ENCODE assay signal across 20 cellular contexts in the genomic region with DNA sequence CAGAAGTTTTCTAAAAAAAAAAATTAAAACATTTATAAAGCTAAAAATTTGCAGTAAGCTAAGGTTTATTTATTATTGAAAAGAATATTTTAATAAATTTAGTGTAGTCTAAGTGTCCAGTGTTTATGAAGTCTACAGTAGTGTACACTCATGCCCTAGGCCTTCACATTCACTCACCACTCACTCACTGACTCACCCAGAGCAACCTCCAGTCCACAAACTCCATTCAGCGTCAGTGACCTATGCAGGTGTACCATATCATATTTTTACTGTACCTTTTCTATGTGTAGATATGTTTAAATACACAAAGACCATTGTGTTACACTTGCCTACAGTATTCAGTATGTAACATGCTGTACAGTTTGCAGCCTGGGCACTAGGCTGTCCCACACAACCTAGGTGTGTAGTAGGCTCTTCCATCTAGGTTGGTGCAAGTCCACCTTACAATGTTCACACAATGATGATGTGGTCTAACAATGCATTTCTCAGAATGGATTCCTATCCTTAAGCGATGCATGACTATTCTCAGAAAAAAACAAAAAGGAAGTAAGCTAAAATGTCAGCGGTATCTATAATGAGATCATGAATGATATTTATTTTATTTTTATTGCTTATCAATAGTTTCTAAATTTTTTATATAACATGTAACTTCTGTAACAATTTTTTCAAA.
A peak's percentile ranks its signal among the peaks of the same experiment; 100 is the strongest.
DNase-seq lines count a peak whose midpoint lies in the region; ATAC-seq and TF ChIP-seq lines count a peak whose summit lies in the region.
"Had no signal": no experiment of that assay in that cellular context is flagged by ENCODE, and none has a peak within 500 bp of the region (broad histone marks: within the 10 kb centered on the region; RNA-seq: fewer than 3 reads in every experiment).

No MANE protein-coding gene starts in this region.

- no peaks in the 10 kb centered on the region for H3K27me3 Mint-ChIP-seq in MCF 10A (ENCODE audit: insufficient read depth, unreplicated experiment)
- H3K27me3 Mint-ChIP-seq in naive thymus-derived CD4-positive, alpha-beta T cell = peaks cover 2 to 22% (median 12%) of the 10 kb centered on the region in 5 donors

- no peaks in the 10 kb centered on the region for H3K36me3 Mint-ChIP-seq in MCF 10A (ENCODE audit: insufficient read depth, unreplicated experiment)
- no peaks in the 10 kb centered on the region for H3K36me3 Mint-ChIP-seq in naive thymus-derived CD4-positive, alpha-beta T cell
- H3K36me3 Mint-ChIP-seq: CD14-positive monocyte; CD4-positive, alpha-beta memory T cell; IgD-negative memory B cell had no signal

- H3K4me2 ChIP-seq in mammary epithelial cell (ENCODE audit: insufficient read depth, low read depth, low read length) = no peak overlapping the region
- H3K4me2 ChIP-seq: BLaER1 had no signal

- dilution Hi-C loops in mammary epithelial cell (cut with HindIII; ENCODE audit: low sequenced_read_pairs) = no loop called here

- H3K27me3 ChIP-seq in mammary epithelial cell (ENCODE audit: insufficient read depth, low read length) = no peaks in the 10 kb centered on the region
- H3K27me3 ChIP-seq in naive thymus-derived CD4-positive, alpha-beta T cell (ENCODE audit: control insufficient read depth in 2 of 2, insufficient read depth in 2 of 2, low read length in 2 of 2) = no peaks in the 10 kb centered on the region
- H3K27me3 ChIP-seq in MG63 = no peaks in the 10 kb centered on the region
- H3K27me3 ChIP-seq: BLaER1 had no signal

- H4K20me1 ChIP-seq in mammary epithelial cell (ENCODE audit: insufficient read depth, low read length) = no peaks in the 10 kb centered on the region
- H4K20me1 ChIP-seq: BLaER1 had no signal

- no peaks in the 10 kb centered on the region for H3K79me2 ChIP-seq in mammary epithelial cell (ENCODE audit: insufficient read depth, low read length)

- DNase-seq in mammary epithelial cell = peak; percentile 42
- no peak for DNase-seq in MCF 10A (ENCODE audit: unreplicated experiment)
- DNase-seq in astrocyte of the spinal cord (ENCODE audit: low read depth, low spot score) = peak; percentile 26
- DNase-seq in kidney glomerular epithelial cell (lab: John Stamatoyannopoulos, UW) = peak; percentile 54
- DNase-seq in 8988T = no peak
- DNase-seq in naive thymus-derived CD4-positive, alpha-beta T cell = no peak
- no peak for DNase-seq in MG63
- DNase-seq: CD4-positive, alpha-beta memory T cell; DMS153; DMS79; GF-D8; GM23248 had no signal

- in situ Hi-C loops in mammary epithelial cell (cut with MboI; ENCODE audit: low sequenced_read_pairs in 2 of 2) (no loop called here), astrocyte of the spinal cord (cut with HindIII; ENCODE audit: low sequenced_read_pairs) (no loop called here)

- H3K4me1 ChIP-seq in mammary epithelial cell (ENCODE audit: insufficient read depth, low read length) = no peaks in the 10 kb centered on the region
- H3K4me1 ChIP-seq in naive thymus-derived CD4-positive, alpha-beta T cell (ENCODE audit: control insufficient read depth in 2 of 2, insufficient read depth in 2 of 2, low read length in 2 of 2) = no peaks in the 10 kb centered on the region
- H3K4me1 ChIP-seq: BLaER1, HAP-1 had no signal

- peaks cover 11% of the 10 kb centered on the region for H3K4me1 Mint-ChIP-seq in MCF 10A (ENCODE audit: insufficient read depth, unreplicated experiment)
- H3K4me1 Mint-ChIP-seq in naive thymus-derived CD4-positive, alpha-beta T cell = peaks cover 0 to 1% (median 0%) of the 10 kb centered on the region in 7 donors
- H3K4me1 Mint-ChIP-seq: CD14-positive monocyte; CD4-positive, alpha-beta memory T cell; IgD-negative memory B cell had no signal

- H3K4me3 Mint-ChIP-seq in MCF 10A (ENCODE audit: unreplicated experiment) = no peak overlapping the region
- no peak overlapping the region for H3K4me3 Mint-ChIP-seq in naive thymus-derived CD4-positive, alpha-beta T cell
- H3K4me3 Mint-ChIP-seq: CD14-positive monocyte; CD4-positive, alpha-beta memory T cell; IgD-negative memory B cell had no signal

- H2AFZ ChIP-seq in mammary epithelial cell (ENCODE audit: low read depth, low read length) = no peak overlapping the region
- H2AFZ ChIP-seq: GM23248 had no signal

- no TSS peak for BruUV-seq in mammary epithelial cell (replicated peaks; lab: Mats Ljungman, UMichigan)
- BruUV-seq in MCF 10A (replicated peaks; lab: Mats Ljungman, UMichigan) = no TSS peak

- H3K27ac ChIP-seq in mammary epithelial cell (ENCODE audit: insufficient read depth, low read depth, low read length) = no peak overlapping the region
- no peak overlapping the region for H3K27ac ChIP-seq in naive thymus-derived CD4-positive, alpha-beta T cell (ENCODE audit: low read depth, low read length)
- H3K27ac ChIP-seq: 22Rv1, BLaER1, GM23248, HL-60 had no signal

- no peak overlapping the region for H3K9ac ChIP-seq in mammary epithelial cell (ENCODE audit: insufficient read depth, low read length)
- H3K9ac ChIP-seq: BLaER1, GM23248 had no signal

- CTCF ChIA-PET in mammary epithelial cell (lab: Charles Lee; ENCODE audit: low non-redundant PET) = no interaction called here
- CTCF ChIA-PET in MCF 10A (lab: Yijun Ruan, JAX) = interaction anchor here (0.7 to 1.4 kb wide), 6 partner anchors 20 to 1012 kb away, joined by 3 to 5 read pairs (median 3); no protein-coding TSS in a partner anchor
- CTCF ChIA-PET in naive thymus-derived CD4-positive, alpha-beta T cell (lab: Charles Lee) = interaction anchor here (0.8 kb wide), 1 partner anchor 18 kb away, joined by 3 read pairs; no protein-coding TSS in a partner anchor

- H3K9me3 Mint-ChIP-seq in MCF 10A (ENCODE audit: unreplicated experiment) = no peaks in the 10 kb centered on the region
- H3K9me3 Mint-ChIP-seq in naive thymus-derived CD4-positive, alpha-beta T cell = peaks cover 0 to 3% (median 0%) of the 10 kb centered on the region in 11 donors
- H3K9me3 Mint-ChIP-seq: CD4-positive, alpha-beta memory T cell; IgD-negative memory B cell had no signal

- H3K4me3 ChIP-seq in mammary epithelial cell (replicated peaks in 1 of 3; ENCODE audit: insufficient read depth in 1 of 3, low read depth in 2 of 3, low read length in 3 of 3) (no peak overlapping the region), astrocyte of the spinal cord (ENCODE audit: low read depth, low read length) (no peak overlapping the region), MG63 (no peak overlapping the region)
- H3K4me3 ChIP-seq in naive thymus-derived CD4-positive, alpha-beta T cell (ENCODE audit: low read length) = no peak overlapping the region
- H3K4me3 ChIP-seq: BLaER1, GM12878, GM23248, HAP-1 had no signal

- H3K27ac Mint-ChIP-seq in MCF 10A (ENCODE audit: low read depth, unreplicated experiment) = no peak overlapping the region
- H3K27ac Mint-ChIP-seq in naive thymus-derived CD4-positive, alpha-beta T cell = no peak overlapping the region
- H3K27ac Mint-ChIP-seq: CD14-positive monocyte; CD4-positive, alpha-beta memory T cell; IgD-negative memory B cell had no signal

- TF ChIP-seq CTCF in mammary epithelial cell (conservative IDR thresholded peaks at IDR 0.05 in 1 of 2, IDR thresholded peaks at IDR 0.05 in 1 of 2; ENCODE audit: extremely low read depth in 1 of 2, insufficient read depth in 1 of 2, low read depth in 1 of 2, low read length in 2 of 2) = no peak
- no peak for TF ChIP-seq CTCF in MCF 10A (IDR thresholded peaks at IDR 0.05; ENCODE audit: unreplicated experiment)
- TF ChIP-seq CTCF in astrocyte of the spinal cord (IDR thresholded peaks at IDR 0.05; ENCODE audit: low read depth, low read length) = no peak

- 50% methylated on average over 3 of the region's 3 CpGs for WGBS in mammary epithelial cell (ENCODE audit: low coverage, missing lambda C conversion rate)

- H3K36me3 ChIP-seq in mammary epithelial cell (ENCODE audit: insufficient read depth, low read length) = no peaks in the 10 kb centered on the region
- no peaks in the 10 kb centered on the region for H3K36me3 ChIP-seq in naive thymus-derived CD4-positive, alpha-beta T cell (ENCODE audit: control insufficient read depth in 2 of 3, insufficient read depth in 3 of 3, low read length in 3 of 3)
- H3K36me3 ChIP-seq in MG63 = no peaks in the 10 kb centered on the region
- H3K36me3 ChIP-seq: BLaER1, HAP-1 had no signal

- H3K9me3 ChIP-seq in mammary epithelial cell (replicated peaks; ENCODE audit: insufficient read depth, low read length) (no peaks in the 10 kb centered on the region), MG63 (no peaks in the 10 kb centered on the region)
- H3K9me3 ChIP-seq in naive thymus-derived CD4-positive, alpha-beta T cell (ENCODE audit: control insufficient read depth in 2 of 3, low read length in 3 of 3) = no peaks in the 10 kb centered on the region
- H3K9me3 ChIP-seq: BLaER1, HAP-1 had no signal

- ATAC-seq in naive thymus-derived CD4-positive, alpha-beta T cell = no peak
- ATAC-seq: GM12878, HepG2 had no signal

- intact Hi-C loops in mammary epithelial cell (cut with micrococcal nuclease) = no loop called here
- intact Hi-C loops in MCF 10A (cut with micrococcal nuclease) = no loop called here
- intact Hi-C loops in naive thymus-derived CD4-positive, alpha-beta T cell (cut with micrococcal nuclease) = no loop called here

- POLR2A ChIA-PET in MCF 10A (lab: Yijun Ruan, JAX) = no interaction called here
- POLR2A ChIA-PET in naive thymus-derived CD4-positive, alpha-beta T cell (lab: Charles Lee) = no interaction called here

Comparison
In these comparisons a context has a peak if more than half of its experiments do, and no peak if none do; other contexts are left out.
1. DNase-seq: peak in mammary epithelial cell (single experiment), astrocyte of the spinal cord (single experiment) and kidney glomerular epithelial cell (single experiment); none in MCF 10A (single experiment), 8988T (single experiment), naive thymus-derived CD4-positive, alpha-beta T cell (0 of 9) and MG63 (single experiment).